34 cellular contexts compared by ENCODE assay signal in the genomic region with DNA sequence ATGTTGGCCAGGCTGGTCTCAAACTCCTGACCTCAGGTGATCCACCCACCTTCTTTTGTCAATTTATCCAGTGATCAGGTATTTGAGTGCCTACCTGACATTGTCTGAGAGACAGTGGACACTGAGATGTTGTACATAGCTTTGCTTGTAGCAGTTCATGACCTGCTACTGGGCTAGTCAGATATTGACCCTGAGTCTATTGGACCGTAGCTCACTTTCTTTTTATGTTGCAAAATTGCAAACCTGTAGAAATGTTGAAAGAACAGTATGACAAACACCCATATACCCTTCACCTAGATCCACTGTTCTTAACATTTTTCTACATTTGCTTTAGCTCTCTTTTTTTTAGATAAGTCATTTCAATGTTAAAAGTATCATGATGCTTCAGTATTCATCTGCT.
"Had no signal": no experiment of that assay in that cellular context is flagged by ENCODE, and none has a peak within 500 bp of the region (broad histone marks: within the 10 kb centered on the region; RNA-seq: fewer than 3 reads in every experiment).

No MANE protein-coding gene starts in this region.

- H3K27ac ChIP-seq: brain microvascular endothelial cell, PC-9, VCaP had no signal

- H3K4me2 ChIP-seq: PC-9 had no signal

- H3K4me3 ChIP-seq: K562, PC-9 had no signal

- H3K27me3 ChIP-seq: brain microvascular endothelial cell had no signal

- H3K9me3 Mint-ChIP-seq: activated B cell treated with CpG ODN at 0.5 μM for 24 hours; activated naive CD8-positive, alpha-beta T cell treated with anti-CD3 and anti-CD28 coated beads for 36 hours; activated T-cell treated with anti-CD3 and anti-CD28 coated beads, Interleukin-2, amount 50 U/mL, for 24 hours; activated T-helper 1 cell treated with anti-CD3 and anti-CD28 coated beads, Interleukin-12 subunit alpha, Interleukin-12 subunit beta, Interleukin-2, Interleukin-4 antibody, amounts not matched to agents 30 ng/mL and 10 ng/mL and 1 ng/mL, durations not matched to agents 14 hours and 24 hours and 36 hours had no signal

- ATAC-seq: K562 had no signal

- H2AFZ ChIP-seq: PC-9 had no signal

- H3K36me3 ChIP-seq: brain microvascular endothelial cell had no signal

- H3K27ac Mint-ChIP-seq: activated B cell treated with CpG ODN at 0.5 μM for 24 hours; activated CD4-positive, alpha-beta memory T cell treated with anti-CD3 and anti-CD28 coated beads for 36 hours; activated naive CD8-positive, alpha-beta T cell treated with anti-CD3 and anti-CD28 coated beads for 36 hours; activated T-cell treated with anti-CD3 and anti-CD28 coated beads, Interleukin-2, amount 50 U/mL, for 24 hours; activated T-helper 1 cell treated with anti-CD3 and anti-CD28 coated beads, Interleukin-12 subunit alpha, Interleukin-12 subunit beta, Interleukin-2, Interleukin-4 antibody, amounts not matched to agents 30 ng/mL and 10 ng/mL and 1 ng/mL, durations not matched to agents 14 hours and 24 hours and 36 hours had no signal

- H3K36me3 Mint-ChIP-seq: activated CD4-positive, alpha-beta memory T cell treated with anti-CD3 and anti-CD28 coated beads for 36 hours; activated naive CD8-positive, alpha-beta T cell treated with anti-CD3 and anti-CD28 coated beads for 36 hours had no signal

- DNase-seq: activated B cell treated with CpG ODN at 0.5 μM for 24 hours; activated CD4-positive, alpha-beta memory T cell treated with anti-CD3 and anti-CD28 coated beads for 36 hours; activated CD4-positive, alpha-beta T cell treated with anti-CD3 and anti-CD28 coated beads for 4 hours; activated CD4-positive, alpha-beta T cell treated with anti-CD3 and anti-CD28 coated beads, Interleukin-2, amount 50 U/mL, for 1 hour; activated CD4-positive, CD25-positive, alpha-beta regulatory T cell treated with anti-CD3 and anti-CD28 coated beads, Interleukin-2, amount 50 U/mL, for 72 hours; activated effector memory CD4-positive, alpha-beta T cell treated with Interleukin-2 at 50 U/mL for 16 hours; activated naive CD4-positive, alpha-beta T cell; activated naive CD4-positive, alpha-beta T cell treated with anti-CD3 and anti-CD28 coated beads, Interleukin-2, amount 50 U/mL, for 16 hours; activated naive CD8-positive, alpha-beta T cell treated with anti-CD3 and anti-CD28 coated beads for 36 hours; activated T-cell treated with anti-CD3 and anti-CD28 coated beads, Interleukin-2, amount 50 U/mL, for 24 hours; amniotic stem cell; aorta; brain microvascular endothelial cell; NCI-H1092 treated with DMSO at 0.1 percent for 48 hours; NCI-H1417; NCI-H146; NCI-H187; NCI-H2029 treated with DMSO at 0.1 percent for 48 hours; NCI-H2107; NCI-H2171; NCI-H510A; NCI-H526; NCI-H748 treated with DMSO at 0.1 percent for 48 hours; NK-92 treated with Interleukin-12 subunit alpha and Interleukin-12 subunit beta, amount 100 ng/mL, for 24 hours; PC-9; Right ventricle myocardium superior; SW 1271; T-helper 1 cell; T-helper 2 cell; T-helper 9 cell had no signal

- H3K4me3 Mint-ChIP-seq: activated B cell treated with CpG ODN at 0.5 μM for 24 hours; activated CD4-positive, alpha-beta memory T cell treated with anti-CD3 and anti-CD28 coated beads for 36 hours; activated naive CD8-positive, alpha-beta T cell treated with anti-CD3 and anti-CD28 coated beads for 36 hours; activated T-cell treated with anti-CD3 and anti-CD28 coated beads, Interleukin-2, amount 50 U/mL, for 24 hours; activated T-helper 1 cell treated with anti-CD3 and anti-CD28 coated beads, Interleukin-12 subunit alpha, Interleukin-12 subunit beta, Interleukin-2, Interleukin-4 antibody, amounts not matched to agents 30 ng/mL and 10 ng/mL and 1 ng/mL, durations not matched to agents 14 hours and 24 hours and 36 hours had no signal

- H3K27me3 Mint-ChIP-seq: activated B cell treated with CpG ODN at 0.5 μM for 24 hours; activated CD4-positive, alpha-beta memory T cell treated with anti-CD3 and anti-CD28 coated beads for 36 hours; activated T-cell treated with anti-CD3 and anti-CD28 coated beads, Interleukin-2, amount 50 U/mL, for 24 hours had no signal

- FAIRE-seq: K562, RCC 7860 had no signal
